In the genomic region with DNA sequence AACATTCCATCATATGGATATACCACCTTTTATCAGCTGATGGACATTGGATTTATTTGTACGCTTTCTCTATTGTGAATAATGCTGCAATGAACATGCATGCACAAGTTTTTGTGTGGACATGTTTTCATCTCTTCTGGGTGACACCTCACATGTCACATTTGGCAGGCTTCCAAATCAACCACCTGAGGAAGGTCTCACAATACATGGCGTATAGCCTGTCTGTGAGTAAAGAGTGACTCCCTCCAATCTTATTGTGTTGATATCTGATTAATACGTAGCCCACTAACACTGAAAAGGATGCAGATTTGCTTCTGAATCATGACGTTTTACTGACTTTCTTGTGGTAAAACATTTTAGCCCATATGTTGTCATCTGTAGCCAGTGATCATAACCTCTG, we compare ENCODE assay signal across 22 cellular contexts.
DNase-seq lines count a peak whose midpoint lies in the region; ATAC-seq, FAIRE-seq and TF ChIP-seq lines count a peak whose summit lies in the region.
"Had no signal": no experiment of that assay in that cellular context is flagged by ENCODE, and none has a peak within 500 bp of the region (broad histone marks: within the 10 kb centered on the region; RNA-seq: fewer than 3 reads in every experiment).

No MANE protein-coding gene starts in this region.

- no peaks in the 10 kb centered on the region for H3K9me1 ChIP-seq in K562 (ENCODE audit: control insufficient read depth, insufficient read depth, low read length)

- no peak for TF ChIP-seq POLR2A in K562 (conservative IDR thresholded peaks at IDR 0.05)

- H3K4me3 Mint-ChIP-seq in CD14-positive monocyte = no peak overlapping the region
- H3K4me3 Mint-ChIP-seq: CD4-positive, alpha-beta T cell; T-helper 1 cell treated with Interleukin-12 subunit alpha and Interleukin-12 subunit beta and Interleukin-4 antibody, amounts not matched to agents 30 μg/mL and 1 μg/mL, for 36 hours had no signal

- ATAC-seq in K562 = no peak
- ATAC-seq in GM18520 (IDR thresholded peaks at IDR 0.05; ENCODE audit: unreplicated experiment) = no peak
- ATAC-seq: HepG2 had no signal

- no peaks in the 10 kb centered on the region for H3K36me3 ChIP-seq in K562 (ENCODE audit: control insufficient read depth, insufficient read depth, low read length)

- CTCF ChIA-PET in K562 (lab: Yijun Ruan, JAX; ENCODE audit: low intra/inter-chr PET ratio) = no interaction called here

- no TSS peak for BruUV-seq in K562 (replicated peaks; lab: Mats Ljungman, UMichigan)

- FAIRE-seq in K562 (lab: Jason Lieb, UNC) = no peak
- FAIRE-seq: G401.6, GM18507, GM19239, HepG2 had no signal

- no peak for TF ChIP-seq CTCF in K562 (IDR thresholded peaks at IDR 0.05 in 2 of 3, conservative IDR thresholded peaks at IDR 0.05 in 1 of 3; ENCODE audit: insufficient read depth in 2 of 3, low read depth in 1 of 3, low read length in 3 of 3)
- TF ChIP-seq CTCF in CD14-positive monocyte (IDR thresholded peaks at IDR 0.05) = no peak

- no peak overlapping the region for H3K4me2 ChIP-seq in K562 (ENCODE audit: insufficient read depth, low read length)

- POLR2A ChIA-PET in K562 (lab: Yijun Ruan, JAX) = no interaction called here

- no peaks in the 10 kb centered on the region for H3K4me1 ChIP-seq in K562 (replicated peaks in 1 of 2; ENCODE audit: control insufficient read depth in 2 of 2, insufficient read depth in 2 of 2, low read length in 2 of 2)

- H3K36me3 Mint-ChIP-seq in CD14-positive monocyte = no peaks in the 10 kb centered on the region

- peak; percentile 48 for DNase-seq in NCI-H748 (lab: John Stamatoyannopoulos, UW; ENCODE audit: unreplicated experiment)
- no peak for DNase-seq in NCI-H748 treated with DMSO at 0.1 percent for 48 hours (lab: John Stamatoyannopoulos, UW)
- peak; percentile 26 for DNase-seq in NCI-H2171 (lab: John Stamatoyannopoulos, UW)
- no peak for DNase-seq in K562 (ENCODE audit: extremely low read depth in 1 of 4, low spot score in 3 of 4)
- DNase-seq in NCI-H1436 (lab: John Stamatoyannopoulos, UW) = no peak
- DNase-seq in CD14-positive monocyte (ENCODE audit: low spot score) = no peak
- DNase-seq: CD4-positive, alpha-beta T cell; GOT3; HCEC 1CT; KBM-7; NCI-H1092; NCI-H187 treated with DMSO at 0.1 percent for 48 hours; NCI-H774; OCI-M1; SHP77; T1000 had no signal

- H3K27me3 Mint-ChIP-seq in CD14-positive monocyte (ENCODE audit: low read depth in 3 of 3) = peaks cover 0 to 6% (median 2%) of the 10 kb centered on the region in 3 donors

- WGBS in K562 (ENCODE audit: insufficient coverage, low coverage, missing lambda C conversion rate) = 10% methylated on average over 4 of the region's 4 CpGs

- no peak overlapping the region for H2AFZ ChIP-seq in K562 (ENCODE audit: low read depth, low read length)

- no peak overlapping the region for H3K4me3 ChIP-seq in K562

- H3K9ac ChIP-seq in K562 (ENCODE audit: insufficient read depth in 1 of 2, low read depth in 2 of 2, low read length in 2 of 2) = no peak overlapping the region

- intact Hi-C loops in K562 (cut with micrococcal nuclease) = no loop called here
- intact Hi-C loops in CD14-positive monocyte (cut with micrococcal nuclease) = no loop called here

- H3K27me3 ChIP-seq in K562 (ENCODE audit: control insufficient read depth in 2 of 2, insufficient read depth in 2 of 2, low read length in 2 of 2) = peaks cover 4 to 30% of the 10 kb centered on the region in 2 experiments; a peak in 3 of 5 replicates

- no peaks in the 10 kb centered on the region for H3K9me3 ChIP-seq in K562 (replicated peaks; ENCODE audit: control insufficient read depth, insufficient read depth, low read depth, low read length)

- TF ChIP-seq RAD21 in K562 (CRISPR knock-in tag; conservative IDR thresholded peaks at IDR 0.05 in 1 of 2, IDR thresholded peaks at IDR 0.05 in 1 of 2) = no peak

- H3K79me2 ChIP-seq in K562 (ENCODE audit: control insufficient read depth, insufficient read depth, low read length) = no peaks in the 10 kb centered on the region

- H3K27ac ChIP-seq in K562 (ENCODE audit: extremely low read depth, low read depth, low read length) = no peak overlapping the region

- H3K9me3 Mint-ChIP-seq in CD14-positive monocyte = peaks cover 0 to 3% (median 0%) of the 10 kb centered on the region in 7 donors
- H3K9me3 Mint-ChIP-seq: CD4-positive, alpha-beta T cell; T-helper 1 cell treated with Interleukin-12 subunit alpha and Interleukin-12 subunit beta and Interleukin-4 antibody, amounts not matched to agents 30 μg/mL and 1 μg/mL, for 36 hours had no signal

- H4K20me1 ChIP-seq in K562 (replicated peaks; ENCODE audit: control insufficient read depth, insufficient read depth, low read length) = no peaks in the 10 kb centered on the region

- H3K27ac Mint-ChIP-seq in CD14-positive monocyte = no peak overlapping the region
- H3K27ac Mint-ChIP-seq: CD4-positive, alpha-beta T cell; T-helper 1 cell treated with Interleukin-12 subunit alpha and Interleukin-12 subunit beta and Interleukin-4 antibody, amounts not matched to agents 30 μg/mL and 1 μg/mL, for 36 hours had no signal

- in situ Hi-C loops in K562 (cut with MboI) = no loop called here

- TF ChIP-seq EP300 in K562 (IDR thresholded peaks at IDR 0.05; ENCODE audit: low read length) = no peak

- no peaks in the 10 kb centered on the region for H3K4me1 Mint-ChIP-seq in CD14-positive monocyte

TF ChIP-seq in K562, 482 proteins besides CTCF, POLR2A, EP300 and RAD21:
- TF ChIP-seq DDX20 (tag; IDR thresholded peaks at IDR 0.05; ENCODE audit: low read depth) = no peak
- peak; percentile 46; the same call in 1 of the 2 replicates for TF ChIP-seq NFIC (IDR thresholded peaks at IDR 0.05)

Comparison
In these comparisons a context has a peak if more than half of its experiments do, and no peak if none do; other contexts are left out.
1. DNase-seq: peak in NCI-H748 (single experiment) and NCI-H2171 (single experiment); none in NCI-H748 treated with DMSO at 0.1 percent for 48 hours (single experiment), K562 (0 of 4), NCI-H1436 (single experiment) and CD14-positive monocyte (single experiment).